10 cellular contexts compared by ENCODE assay signal in the genomic region with DNA sequence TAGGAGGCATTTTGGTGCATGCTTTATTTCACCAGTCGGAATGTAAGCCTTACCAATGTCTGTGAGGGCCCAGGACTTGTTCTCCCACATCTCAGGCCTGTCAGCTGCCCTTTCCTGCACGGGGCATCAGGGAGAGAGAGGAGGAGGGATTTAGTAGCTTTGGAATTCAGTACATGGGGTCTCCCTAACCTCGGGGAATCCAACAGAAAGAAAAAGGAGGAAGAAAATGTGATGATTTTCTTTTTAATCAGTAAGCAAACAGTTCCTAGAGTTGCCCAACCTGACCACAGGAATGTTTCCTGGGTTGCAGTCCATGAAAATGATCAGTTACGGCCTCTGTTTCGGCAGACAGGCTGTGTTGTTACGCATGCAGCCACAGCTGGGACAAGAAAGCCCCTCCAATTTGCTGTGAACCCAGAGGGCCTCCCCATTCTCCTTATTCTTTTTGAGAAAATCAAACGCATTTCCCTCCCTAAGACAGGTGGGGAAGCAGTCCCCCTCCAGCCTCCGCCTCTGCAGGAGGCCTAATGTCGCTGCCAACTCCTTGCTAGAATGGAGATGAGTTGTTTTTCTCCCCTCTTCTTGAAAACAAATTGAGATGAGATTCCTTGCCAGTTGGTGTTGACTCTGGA. TPM values are rescaled to one million over a fixed set of nuclear protein-coding genes. Genes with fewer than 3 reads are reported as not detected.
DNase-seq lines count a peak whose midpoint lies in the region; ATAC-seq and TF ChIP-seq lines count a peak whose summit lies in the region.
"Had no signal": no experiment of that assay in that cellular context is flagged by ENCODE, and none has a peak within 500 bp of the region (broad histone marks: within the 10 kb centered on the region; RNA-seq: fewer than 3 reads in every experiment).

No MANE protein-coding gene starts in this region.

- H3K79me1 ChIP-seq in IMR-90 (ENCODE audit: low read depth in 1 of 2, low read length in 2 of 2): no peaks in the 10 kb centered on the region
- peaks cover 1% of the 10 kb centered on the region for H3K79me1 ChIP-seq in mesendoderm (ENCODE audit: low read length)

- H2BK15ac ChIP-seq in IMR-90 (ENCODE audit: low read depth, low read length) (no peak overlapping the region), mesendoderm (replicated peaks; ENCODE audit: low read depth) (no peak overlapping the region)

- H4K20me1 ChIP-seq in IMR-90 (ENCODE audit: insufficient read depth, low read length): no peaks in the 10 kb centered on the region

- H3K4me2 ChIP-seq in IMR-90 (ENCODE audit: low read depth, low read length) (peak overlapping the region; percentile 68), mesendoderm (ENCODE audit: low read length) (no peak overlapping the region)

- H2BK120ac ChIP-seq in IMR-90 (ENCODE audit: low read depth, low read length) (no peak overlapping the region), mesendoderm (ENCODE audit: low read depth, low read length) (no peak overlapping the region)

- H3K4me3 ChIP-seq in ACC112 (ENCODE audit: low read depth, low read length): 0 out of 2 replicates have a peak overlapping the region, but pooled peaks have one; percentile 15
- no peak overlapping the region for H3K4me3 ChIP-seq in IMR-90 (ENCODE audit: insufficient read depth, low read depth, low read length)
- H3K4me3 ChIP-seq in mesendoderm (ENCODE audit: low read length): no peak overlapping the region

- ATAC-seq in IMR-90 (ENCODE audit: low read depth): peak; percentile 84
- no peak for ATAC-seq in HG03460 (IDR thresholded peaks at IDR 0.05; ENCODE audit: unreplicated experiment)
- ATAC-seq: activated T-cell treated with anti-CD3 and anti-CD28 coated beads, Interleukin-2, amount 50 U/mL, for 4 hours had no signal

- H3K27me3 ChIP-seq in ACC112 (ENCODE audit: insufficient read depth, low read length): no peaks in the 10 kb centered on the region
- peaks cover 4% of the 10 kb centered on the region for H3K27me3 ChIP-seq in IMR-90 (ENCODE audit: control insufficient read depth, insufficient read depth, low read length)
- H3K27me3 ChIP-seq in mesendoderm (ENCODE audit: insufficient read depth, low read length, poor library complexity): no peaks in the 10 kb centered on the region

- no peak for TF ChIP-seq RAD21 in IMR-90 (IDR thresholded peaks at IDR 0.05; ENCODE audit: low read length)

- H4K5ac ChIP-seq in IMR-90 (ENCODE audit: low read depth, low read length) (no peak overlapping the region), mesendoderm (ENCODE audit: low read length) (no peak overlapping the region)

- no TSS peak for BruUV-seq in IMR-90 (replicated peaks; lab: Mats Ljungman, UMichigan)

- no peak for TF ChIP-seq CTCF in IMR-90 (conservative IDR thresholded peaks at IDR 0.05; ENCODE audit: low read depth, low read length)

- no peaks in the 10 kb centered on the region for H3K9me1 ChIP-seq in IMR-90 (ENCODE audit: insufficient read depth, low read length)

- H2BK20ac ChIP-seq in IMR-90 (ENCODE audit: low read depth, low read length): no peak overlapping the region

- no peak overlapping the region for H3K14ac ChIP-seq in IMR-90 (replicated peaks; ENCODE audit: low read depth, low read length)

- H3K4ac ChIP-seq in IMR-90 (ENCODE audit: low read depth, low read length) (no peak overlapping the region), mesendoderm (ENCODE audit: low read depth, low read length) (no peak overlapping the region)

- no peak overlapping the region for H3K56ac ChIP-seq in IMR-90 (ENCODE audit: extremely low read depth, insufficient read depth, low read length)
- peak overlapping the region; percentile 71 for H3K56ac ChIP-seq in mesendoderm (ENCODE audit: low read length)

- H3K9me3 ChIP-seq in IMR-90 (ENCODE audit: control insufficient read depth, insufficient read depth, low read length): no peaks in the 10 kb centered on the region

- no peaks in the 10 kb centered on the region for H3K79me2 ChIP-seq in ACC112 (ENCODE audit: control insufficient read depth, insufficient read depth, low read length, unreplicated experiment)
- H3K79me2 ChIP-seq in mesendoderm (ENCODE audit: control insufficient read depth, insufficient read depth, low read length): peaks cover 1% of the 10 kb centered on the region

- H2AK9ac ChIP-seq in IMR-90 (replicated peaks; ENCODE audit: low read depth, low read length, poor library complexity): no peak overlapping the region

- peak; percentile 69 for DNase-seq in IMR-90
- no peak for DNase-seq in caudate nucleus (lab: John Stamatoyannopoulos, UW)
- peak; percentile 45 for DNase-seq in mesendoderm
- DNase-seq in NCI-H69 (lab: John Stamatoyannopoulos, UW): no peak
- DNase-seq in GDM1 (lab: John Stamatoyannopoulos, UW): no peak
- DNase-seq in activated CD4-positive, alpha-beta T cell treated with anti-CD3 and anti-CD28 coated beads, Interleukin-2, amount 50 U/mL, for 1 hour: no peak
- DNase-seq: activated T-cell treated with anti-CD3 and anti-CD28 coated beads, Interleukin-2, amount 50 U/mL, for 4 hours; CD4-positive, CD25-positive, alpha-beta regulatory T cell had no signal

- POLR2A ChIA-PET in IMR-90 (lab: Charles Lee; ENCODE audit: unreplicated experiment): no interaction called here

- peak overlapping the region; percentile 46 for H2AFZ ChIP-seq in ACC112 (ENCODE audit: low read length, unreplicated experiment)
- peak overlapping the region; percentile 62 for H2AFZ ChIP-seq in IMR-90 (replicated peaks; ENCODE audit: low read length, poor library complexity)

- H3K36me3 ChIP-seq in ACC112 (ENCODE audit: insufficient read depth, low read length): no peaks in the 10 kb centered on the region
- H3K36me3 ChIP-seq in IMR-90 (ENCODE audit: control insufficient read depth, insufficient read depth, low read length): no peaks in the 10 kb centered on the region
- H3K36me3 ChIP-seq in mesendoderm (ENCODE audit: control insufficient read depth, insufficient read depth, low read length): no peaks in the 10 kb centered on the region

- in situ Hi-C loops in IMR-90 (cut with MboI; ENCODE audit: low sequenced_read_pairs): no loop called here

- H3K4me1 ChIP-seq in ACC112 (ENCODE audit: control insufficient read depth, insufficient read depth, low read length, unreplicated experiment) (peaks cover 14% of the 10 kb centered on the region), IMR-90 (ENCODE audit: control insufficient read depth, insufficient read depth, low read length) (peaks cover 13% of the 10 kb centered on the region), mesendoderm (ENCODE audit: control insufficient read depth, low read depth, low read length) (peaks cover 9% of the 10 kb centered on the region)

- CTCF ChIA-PET in IMR-90 (lab: Yijun Ruan, JAX): no interaction called here

- dilution Hi-C loops in IMR-90 (cut with HindIII; ENCODE audit: low sequenced_read_pairs, unreplicated experiment): no loop called here

- H3K23ac ChIP-seq in IMR-90 (ENCODE audit: low read depth, low read length) (no peak overlapping the region), mesendoderm (ENCODE audit: low read length) (no peak overlapping the region)

- intact Hi-C loops in IMR-90 (cut with micrococcal nuclease): no loop called here

- H4K8ac ChIP-seq in IMR-90 (ENCODE audit: low read depth in 2 of 2, low read length in 2 of 2): no peak overlapping the region
- no peak overlapping the region for H4K8ac ChIP-seq in mesendoderm (ENCODE audit: low read depth, low read length)

- no peak overlapping the region for H4K91ac ChIP-seq in IMR-90 (ENCODE audit: insufficient read depth, low read depth, low read length)

- H2BK5ac ChIP-seq in IMR-90 (ENCODE audit: low read depth, low read length, poor library complexity, severe bottlenecking) (no peak overlapping the region), mesendoderm (ENCODE audit: low read length) (no peak overlapping the region)

- H3K9ac ChIP-seq in IMR-90 (ENCODE audit: low read depth, low read length) (no peak overlapping the region), mesendoderm (ENCODE audit: low read length) (peak overlapping the region; percentile 16)

- H2AK5ac ChIP-seq in IMR-90 (ENCODE audit: low read depth, low read length): no peak overlapping the region
- no peak overlapping the region for H2AK5ac ChIP-seq in mesendoderm (ENCODE audit: low read length)

- H3K18ac ChIP-seq in IMR-90 (ENCODE audit: low read depth, low read length) (no peak overlapping the region), mesendoderm (ENCODE audit: low read length) (no peak overlapping the region)

- H3K27ac ChIP-seq in ACC112 (ENCODE audit: low read depth, low read length): peak overlapping the region; percentile 42
- H3K27ac ChIP-seq in IMR-90 (ENCODE audit: insufficient read depth, low read length): no peak overlapping the region
- peak overlapping the region; percentile 68 for H3K27ac ChIP-seq in caudate nucleus (ENCODE audit: low read depth, low read length)
- H3K27ac ChIP-seq in mesendoderm (ENCODE audit: low read depth, low read length): peak overlapping the region; percentile 17

- no peak for TF ChIP-seq POLR2A in IMR-90 (IDR thresholded peaks at IDR 0.05; ENCODE audit: low read depth, low read length)

- 56% methylated on average over 2 of the region's 9 CpGs; no CpG with 5 or more reads in 1 of the 2 experiments for WGBS in IMR-90 (ENCODE audit: extremely low coverage in 2 of 2, insufficient read length in 1 of 2), 2 experiments
- no CpG with 5 or more reads among the region's 9 CpGs for WGBS in mesendoderm (ENCODE audit: extremely low coverage, insufficient coverage, low lambda C conversion rate)

TF ChIP-seq in IMR-90, 13 proteins besides CTCF, POLR2A, EP300 and RAD21:
- TF ChIP-seq CEBPB (IDR thresholded peaks at IDR 0.05; ENCODE audit: low read depth, low read length): peak; percentile 87
- TF ChIP-seq BHLHE40 (IDR thresholded peaks at IDR 0.05; ENCODE audit: low read depth, low read length): no peak

RNA-seq across cellular contexts. Expression of a gene that starts 53.1 kb away (rescaled TPM):
- 19.7 and 22.4 TPM in 2 replicates for total RNA-seq in IMR-90 (2012; rRNA removed)
- 5.7 and 6.7 TPM in 2 replicates for polyA plus RNA-seq in IMR-90 (2012; rRNA removed)
- 3.5 and 4.8 TPM in 2 replicates for polyA plus RNA-seq in IMR-90 (2012; cell fraction: cytosol; rRNA removed)
- polyA plus RNA-seq in IMR-90 (2012; cell fraction: nucleus; rRNA removed; ENCODE audit: low replicate concordance): 2.6 and 3.6 TPM in 2 replicates
- 7.1 TPM for polyA plus RNA-seq in mesendoderm (2013, experiment 1 of 2)
- 7.3 TPM for polyA plus RNA-seq in mesendoderm (2013, experiment 2 of 2)

RNA-seq across cellular contexts. Expression of a gene that starts 53.2 kb away (rescaled TPM):
- under 0.01 TPM in 1 of 2 replicates, not detected in the other for total RNA-seq in IMR-90 (2012; rRNA removed)
- polyA plus RNA-seq in IMR-90 (2012; rRNA removed): not detected in 2 replicates
- polyA plus RNA-seq in IMR-90 (2012; cell fraction: cytosol; rRNA removed): not detected in 2 replicates
- not detected in 2 replicates for polyA plus RNA-seq in IMR-90 (2012; cell fraction: nucleus; rRNA removed; ENCODE audit: low replicate concordance)
- polyA plus RNA-seq in mesendoderm (2013, experiment 1 of 2): 107 TPM
- polyA plus RNA-seq in mesendoderm (2013, experiment 2 of 2): 108 TPM

Comparison
In these comparisons a context has a peak if more than half of its experiments do, and no peak if none do; other contexts are left out.
1. DNase-seq: peak in IMR-90 (single experiment) and mesendoderm (single experiment); none in caudate nucleus (0 of 61), NCI-H69 (single experiment), GDM1 (single experiment) and activated CD4-positive, alpha-beta T cell treated with anti-CD3 and anti-CD28 coated beads, Interleukin-2, amount 50 U/mL, for 1 hour (single experiment).